Comparison of ENCODE assay signal across 24 cellular contexts in genomic region chr6:104484191-104484590, GRCh38.
"Had no signal": no experiment of that assay in that cellular context is flagged by ENCODE, and none has a peak within 500 bp of the region (broad histone marks: within the 10 kb centered on the region; RNA-seq: fewer than 3 reads in every experiment).

No MANE protein-coding gene starts in this region.

- H3K27me3 ChIP-seq: neutrophil, pancreas, right lobe of liver, thyroid gland, tibial nerve, upper lobe of left lung, vagina had no signal

- H3K27ac ChIP-seq: neutrophil, pancreas, psoas muscle, right lobe of liver, sigmoid colon, stomach, thoracic aorta, thyroid gland, tibial nerve, vagina had no signal

- DNase-seq: nephron progenitor cell; nucleus accumbens; pancreas; psoas muscle; right cardiac atrium; right lobe of liver; sigmoid colon; small intestine; stimulated activated CD4-positive, alpha-beta T cell treated with anti-CD3 and anti-CD28 coated beads, Interleukin-15, amount 100 ng/mL, for 24 hours; stimulated activated CD4-positive, alpha-beta T cell treated with anti-CD3 and anti-CD28 coated beads, Interleukin-2, amount 100 ng/mL, for 24 hours; stimulated activated CD4-positive, alpha-beta T cell treated with anti-CD3 and anti-CD28 coated beads, Interleukin-2, amount 100 ng/mL, for 48 hours; stimulated activated CD4-positive, alpha-beta T cell treated with anti-CD3 and anti-CD28 coated beads, Interleukin-4, amount 100 ng/mL, for 24 hours; stimulated activated naive B cell treated with anti-CD40 and anti-IgM and Interleukin-4, amounts not matched to agents 10 μg/mL and 1 μg/mL and 100 μg/mL, for 72 hours; stimulated activated naive CD4-positive, alpha-beta T cell treated with Interleukin-2 at 50 U/mL for 16 hours; stomach; thyroid gland; trophoblast cell; upper lobe of left lung had no signal

- H3K4me1 ChIP-seq: psoas muscle, right lobe of liver, sigmoid colon, stomach, thyroid gland, tibial nerve, upper lobe of left lung, vagina had no signal

- ATAC-seq: natural killer cell treated with Interleukin-12 subunit alpha and Interleukin-12 subunit beta and Interleukin-15 and Interleukin-18, amount 100 ng/mL, for 72 hours; pancreas; psoas muscle; right cardiac atrium; right lobe of liver; stimulated activated effector memory CD8-positive, alpha-beta T cell treated with anti-CD3 and anti-CD28 coated beads, Interleukin-12 subunit alpha, Interleukin-12 subunit beta, amount 100 ng/mL, for 72 hours; stimulated activated naive B cell treated with anti-CD40 and anti-IgM and Interleukin-4, amounts not matched to agents 10 μg/mL and 1 μg/mL and 100 μg/mL, for 72 hours had no signal

- H3K4me3 ChIP-seq: pancreas, psoas muscle, right lobe of liver, sigmoid colon, stomach, thoracic aorta, thyroid gland, tibial nerve, upper lobe of left lung, vagina had no signal

- H3K36me3 ChIP-seq: neutrophil, pancreas, right lobe of liver, sigmoid colon, stomach, thoracic aorta, thyroid gland, tibial nerve, upper lobe of left lung, vagina had no signal

- H3K9me3 ChIP-seq: neutrophil, pancreas, psoas muscle, right lobe of liver, sigmoid colon, stomach, thoracic aorta, thyroid gland, tibial nerve, upper lobe of left lung, vagina had no signal
